8 cellular contexts compared by ENCODE assay signal in genomic region chr1:192575499-192576189, GRCh38. TPM values are rescaled to one million over a fixed set of nuclear protein-coding genes. Genes with fewer than 3 reads are reported as not detected.
DNase-seq lines count a peak whose midpoint lies in the region; ATAC-seq, FAIRE-seq and TF ChIP-seq lines count a peak whose summit lies in the region.

RGS1 (plus strand) TSS chr1:192575773; CDS start chr1:192575793, 20 bp downstream.

- TF ChIP-seq EP300 in HepG2 (IDR thresholded peaks at IDR 0.05; ENCODE audit: low read depth in 2 of 2, low read length in 2 of 2) (no peak), HepG2 (CRISPR knock-in tag; IDR thresholded peaks at IDR 0.05; ENCODE audit: borderline replicate concordance) (no peak)

- 67% methylated on average over 7 of the region's 7 CpGs for WGBS in liver
- WGBS in HepG2 (ENCODE audit: low lambda C conversion rate) = 60% methylated on average over 7 of the region's 7 CpGs

- no peak for FAIRE-seq in HepG2 (lab: Jason Lieb, UNC)

- H4K20me1 ChIP-seq in HepG2 (ENCODE audit: insufficient read depth, low read length) = no peaks in the 10 kb centered on the region

- intact Hi-C loops in HepG2 (cut with micrococcal nuclease; ENCODE audit: unreplicated experiment) = no loop called here

- no peak for DNase-seq in HepG2 (ENCODE audit: low spot score)
- peak; percentile 56 to 59 for DNase-seq in activated CD4-positive, alpha-beta T cell treated with anti-CD3 and anti-CD28 coated beads for 4 hours
- DNase-seq in stimulated activated CD4-positive, alpha-beta T cell treated with anti-CD3 and anti-CD28 coated beads, Interleukin-12 subunit alpha, Interleukin-12 subunit beta, amount 100 ng/mL, for 4 hours = peak; percentile 26
- no peak for DNase-seq in D341Med (ENCODE audit: low spot score)
- no peak for DNase-seq in hepatic stellate cell (ENCODE audit: low spot score)

- CTCF ChIA-PET in HepG2 (lab: Yijun Ruan, JAX; ENCODE audit: low intra/inter-chr PET ratio, low total read pairs) = no interaction called here

- no peak for TF ChIP-seq POLR2A in HepG2 (IDR thresholded peaks at IDR 0.05; ENCODE audit: insufficient read depth in 1 of 2, low read depth in 2 of 2, low read length in 2 of 2)

- in situ Hi-C loops in HepG2 (cut with HindIII; ENCODE audit: extremely low pct_ligation_motif_present, low pct_unique_long_range_greater_than_20kb) = no loop called here

- H3K27me3 ChIP-seq in liver (ENCODE audit: control insufficient read depth in 4 of 4, insufficient read depth in 4 of 4, low read length in 3 of 4) = no peaks in the 10 kb centered on the region
- H3K27me3 ChIP-seq in HepG2 (ENCODE audit: control insufficient read depth in 1 of 2, insufficient read depth in 2 of 2, low read length in 2 of 2) = no peaks in the 10 kb centered on the region
- H3K27me3 ChIP-seq in endocrine pancreas (ENCODE audit: control insufficient read depth, insufficient read depth, low read length) = no peaks in the 10 kb centered on the region

- H3K27ac ChIP-seq in liver (ENCODE audit: low read depth in 1 of 2, low read length in 2 of 2) (no peak within 1 kb of the TSS), HepG2 (ENCODE audit: extremely low read length, insufficient read depth, low read length) (no peak within 1 kb of the TSS)

- H3K4me1 ChIP-seq in liver (ENCODE audit: control insufficient read depth in 4 of 4, insufficient read depth in 4 of 4, low read length in 3 of 4) (peaks cover 0 to 1% (median 0%) of the 10 kb centered on the region in 4 donors), HepG2 (ENCODE audit: insufficient read depth, low read length) (no peaks in the 10 kb centered on the region), endocrine pancreas (ENCODE audit: control insufficient read depth, insufficient read depth, low read length) (no peaks in the 10 kb centered on the region)

- no peak within 1 kb of the TSS for H2AFZ ChIP-seq in HepG2 (ENCODE audit: low read length)

- peak within 1 kb of the TSS in 1 of 3 donors; percentile 6 for H3K4me3 ChIP-seq in liver (ENCODE audit: low read depth in 1 of 3, low read length in 3 of 3)
- H3K4me3 ChIP-seq in HepG2 (replicated peaks in 1 of 3; ENCODE audit: insufficient read depth in 1 of 3, low read depth in 2 of 3, low read length in 3 of 3) = no peak within 1 kb of the TSS
- H3K4me3 ChIP-seq in endocrine pancreas (ENCODE audit: control insufficient read depth, insufficient read depth, low read length) = peak within 1 kb of the TSS; percentile 5

- TF ChIP-seq CTCF in liver (IDR thresholded peaks at IDR 0.05; ENCODE audit: low read depth, low read length, missing input control) (no peak), HepG2 (CRISPR knock-in tag; IDR thresholded peaks at IDR 0.05) (no peak)

- POLR2A ChIA-PET in HepG2 (lab: Yijun Ruan, JAX) = no interaction called here

- H3K36me3 ChIP-seq in liver (ENCODE audit: control insufficient read depth in 4 of 4, insufficient read depth in 3 of 4, low read depth in 1 of 4, low read length in 3 of 4) = no peaks in the 10 kb centered on the region
- no peaks in the 10 kb centered on the region for H3K36me3 ChIP-seq in HepG2 (replicated peaks in 1 of 2; ENCODE audit: control insufficient read depth in 1 of 2, insufficient read depth in 2 of 2, low read length in 2 of 2)
- no peaks in the 10 kb centered on the region for H3K36me3 ChIP-seq in endocrine pancreas (ENCODE audit: control insufficient read depth, insufficient read depth, low read length)

- ATAC-seq in HepG2 (no peak), HG03439 (IDR thresholded peaks at IDR 0.05; ENCODE audit: unreplicated experiment) (peak; percentile 84)

- no peak within 1 kb of the TSS for H3K4me2 ChIP-seq in HepG2 (ENCODE audit: low read depth, low read length)

- no peaks in the 10 kb centered on the region for H3K79me2 ChIP-seq in HepG2 (ENCODE audit: insufficient read depth, low read length)

- no peaks in the 10 kb centered on the region for H3K9me3 ChIP-seq in liver (ENCODE audit: control insufficient read depth in 4 of 4, low read length in 3 of 4)
- no peaks in the 10 kb centered on the region for H3K9me3 ChIP-seq in HepG2 (ENCODE audit: low read length)
- H3K9me3 ChIP-seq in endocrine pancreas (ENCODE audit: control insufficient read depth, low read length) = no peaks in the 10 kb centered on the region

- no TSS peak for BruUV-seq in HepG2 (replicated peaks; lab: Mats Ljungman, UMichigan)

- TF ChIP-seq RAD21 in liver (IDR thresholded peaks at IDR 0.05) = peak in 1 of 2 donors; percentile 16
- no peak for TF ChIP-seq RAD21 in HepG2 (CRISPR knock-in tag; IDR thresholded peaks at IDR 0.05)

- peak within 1 kb of the TSS in 1 of 2 donors; percentile 4 for H3K9ac ChIP-seq in liver (ENCODE audit: low read depth in 1 of 2, low read length in 2 of 2)
- no peak within 1 kb of the TSS for H3K9ac ChIP-seq in HepG2 (ENCODE audit: insufficient read depth, low read depth, low read length)
- no peak within 1 kb of the TSS for H3K9ac ChIP-seq in endocrine pancreas (ENCODE audit: control insufficient read depth, insufficient read depth, low read length)

TF ChIP-seq in HepG2, 621 proteins besides CTCF, POLR2A, EP300 and RAD21:
- no peak for TF ChIP-seq NCOA1 (CRISPR knock-in tag; IDR thresholded peaks at IDR 0.05)
- no peak for TF ChIP-seq ZFY (CRISPR knock-in tag; IDR thresholded peaks at IDR 0.05)

RNA-seq across cellular contexts. Expression of gene RGS1, which starts in this region (rescaled TPM):
- 1 to 10 TPM; 1.8 to 7.7 TPM for total RNA-seq in liver
- 1 to 10 TPM; 5.4 to 6.6 TPM for polyA plus RNA-seq in liver
- not detected in 2 replicates for total RNA-seq in HepG2 (2016; rRNA removed; fragmentation: Illumina TruSeq; extraction: Trizol)
- not detected in 2 replicates for total RNA-seq in HepG2 (2016; cell fraction: cytosol; rRNA removed; fragmentation: Illumina TruSeq; extraction: Trizol; ENCODE audit: low read depth)
- not detected in 2 replicates for total RNA-seq in HepG2 (2016; cell fraction: insoluble cytoplasmic fraction; rRNA removed; fragmentation: Illumina TruSeq; extraction: Trizol)
- total RNA-seq in HepG2 (2016; cell fraction: membrane; rRNA removed; fragmentation: Illumina TruSeq; extraction: Trizol) = not detected in 2 replicates
- not detected in 2 replicates for total RNA-seq in HepG2 (2016; cell fraction: nucleus; rRNA removed; fragmentation: Illumina TruSeq; extraction: Trizol)
- not detected in 2 replicates for polyA plus RNA-seq in HepG2 (2011; rRNA removed)
- 0.03 TPM in 1 of 2 replicates, not detected in the other for polyA plus RNA-seq in HepG2 (2011; cell fraction: cytosol; rRNA removed)
- polyA plus RNA-seq in HepG2 (2011; cell fraction: nucleus; rRNA removed) = not detected in 2 replicates
- not detected in 2 replicates for polyA plus RNA-seq in HepG2 (2012)
- not detected in 2 replicates for polyA plus RNA-seq in HepG2 (2016; cell fraction: cytosol; fragmentation: Illumina TruSeq; extraction: Trizol; ENCODE audit: low read depth)
- polyA plus RNA-seq in HepG2 (2016; cell fraction: insoluble cytoplasmic fraction; fragmentation: Illumina TruSeq; extraction: Trizol; ENCODE audit: low read depth) = not detected in 2 replicates
- not detected in 2 replicates for polyA plus RNA-seq in HepG2 (2016; cell fraction: membrane; fragmentation: Illumina TruSeq; extraction: Trizol; ENCODE audit: low read depth)
- not detected in 2 replicates for polyA plus RNA-seq in HepG2 (2016; cell fraction: nucleus; fragmentation: Illumina TruSeq; extraction: Trizol; ENCODE audit: insufficient read depth, low read depth)
- polyA minus RNA-seq in HepG2 (2011; rRNA and poly(A)+ RNA removed; ENCODE audit: low replicate concordance) = not detected in 2 replicates
- not detected in 2 replicates for polyA minus RNA-seq in HepG2 (2011; cell fraction: cytosol; rRNA and poly(A)+ RNA removed)
- 0.90 TPM in 1 of 2 replicates, not detected in the other for polyA minus RNA-seq in HepG2 (2011; cell fraction: nucleus; rRNA and poly(A)+ RNA removed)

Comparison
In these comparisons a context has a peak if more than half of its experiments do, and no peak if none do; other contexts are left out.
1. DNase-seq: peak in activated CD4-positive, alpha-beta T cell treated with anti-CD3 and anti-CD28 coated beads for 4 hours (2 of 2) and stimulated activated CD4-positive, alpha-beta T cell treated with anti-CD3 and anti-CD28 coated beads, Interleukin-12 subunit alpha, Interleukin-12 subunit beta, amount 100 ng/mL, for 4 hours (single experiment); none in HepG2 (single experiment), D341Med (single experiment) and hepatic stellate cell (single experiment).